Comparison of ENCODE assay signal across 9 cellular contexts in genomic region chr1:99005142-99005491, GRCh38. TPM values are rescaled to one million over a fixed set of nuclear protein-coding genes. Genes with fewer than 3 reads are reported as not detected.
DNase-seq lines count a peak whose midpoint lies in the region; ATAC-seq, FAIRE-seq and TF ChIP-seq lines count a peak whose summit lies in the region.
"Had no signal": no experiment of that assay in that cellular context is flagged by ENCODE, and none has a peak within 500 bp of the region (broad histone marks: within the 10 kb centered on the region; RNA-seq: fewer than 3 reads in every experiment).

No MANE protein-coding gene starts in this region.

- intact Hi-C loops in activated naive CD4-positive, alpha-beta T cell treated with anti-CD3 and anti-CD28 coated beads for 36 hours (cut with micrococcal nuclease), result no loop called here
- intact Hi-C loops in kidney (cut with DNase I), result no loop called here

- TF ChIP-seq EP300 in tibial nerve (IDR thresholded peaks at IDR 0.05), result no peak

- H3K9me3 Mint-ChIP-seq in activated naive CD4-positive, alpha-beta T cell treated with anti-CD3 and anti-CD28 coated beads for 36 hours, result no peaks in the 10 kb centered on the region

- no peaks in the 10 kb centered on the region for H3K36me3 Mint-ChIP-seq in activated naive CD4-positive, alpha-beta T cell treated with anti-CD3 and anti-CD28 coated beads for 36 hours (ENCODE audit: low read depth)

- H3K27ac ChIP-seq in kidney (ENCODE audit: low read depth in 2 of 2, low read length in 2 of 2) (no peak overlapping the region), tibial nerve (no peak overlapping the region)

- no peak for DNase-seq in activated naive CD4-positive, alpha-beta T cell treated with anti-CD3 and anti-CD28 coated beads for 36 hours
- no peak for DNase-seq in activated naive CD4-positive, alpha-beta T cell treated with anti-CD3 and anti-CD28 coated beads, Interleukin-2, amount 50 U/mL, for 16 hours
- DNase-seq in astrocyte of the hippocampus (ENCODE audit: low read depth, low spot score) (peak; percentile 45), kidney (peak; percentile 51), tibial nerve (ENCODE audit: low spot score in 2 of 2) (no peak), NCI-H2171 treated with DMSO at 0.1 percent for 48 hours (lab: John Stamatoyannopoulos, UW) (no peak)
- DNase-seq in stimulated activated CD8-positive, alpha-beta memory T cell treated with anti-CD3 and anti-CD28 coated beads, Interleukin-4, amount 100 ng/mL, for 48 hours, result no peak

- H3K9ac ChIP-seq in kidney (ENCODE audit: low read length in 2 of 2), result no peak overlapping the region

- H3K4me1 Mint-ChIP-seq in activated naive CD4-positive, alpha-beta T cell treated with anti-CD3 and anti-CD28 coated beads for 36 hours (ENCODE audit: low read depth), result peaks cover 5% of the 10 kb centered on the region

- no peak for FAIRE-seq in kidney (lab: Jason Lieb, UNC)

- CTCF ChIA-PET in activated naive CD4-positive, alpha-beta T cell treated with anti-CD3 and anti-CD28 coated beads for 36 hours (lab: Charles Lee), result interaction anchor here (0.7 kb wide), 1 partner anchor 1567 kb away, joined by 3 read pairs; no protein-coding TSS in a partner anchor

- H3K36me3 ChIP-seq in kidney (ENCODE audit: control insufficient read depth in 1 of 2, insufficient read depth in 2 of 2, low read length in 2 of 2) (no peaks in the 10 kb centered on the region), tibial nerve (no peaks in the 10 kb centered on the region)

- peak overlapping the region in 1 of 2 donors; percentile 41 for H3K4me3 ChIP-seq in kidney (ENCODE audit: low read length in 2 of 2)
- H3K4me3 ChIP-seq in tibial nerve, result peak overlapping the region; percentile 17 to 54 (median 27)

- TF ChIP-seq POLR2A in tibial nerve (IDR thresholded peaks at IDR 0.05), result no peak

- no peak overlapping the region for H3K27ac Mint-ChIP-seq in activated naive CD4-positive, alpha-beta T cell treated with anti-CD3 and anti-CD28 coated beads for 36 hours

- TF ChIP-seq CTCF in kidney (IDR thresholded peaks at IDR 0.05; ENCODE audit: borderline replicate concordance, extremely low read depth, insufficient read depth) (no peak), tibial nerve (IDR thresholded peaks at IDR 0.05) (no peak)

- peaks cover 34% of the 10 kb centered on the region for H3K27me3 Mint-ChIP-seq in activated naive CD4-positive, alpha-beta T cell treated with anti-CD3 and anti-CD28 coated beads for 36 hours (ENCODE audit: low read depth)

- H3K4me1 ChIP-seq in kidney (ENCODE audit: control insufficient read depth in 1 of 2, insufficient read depth in 1 of 2, low read depth in 1 of 2, low read length in 2 of 2), result peaks cover 0 to 5% of the 10 kb centered on the region in 2 donors
- peaks cover 0 to 18% (median 5%) of the 10 kb centered on the region in 4 donors for H3K4me1 ChIP-seq in tibial nerve

- 0 to 1% methylated on average over 20 of the region's 20 CpGs for WGBS in tibial nerve, 2 donors

- no peak for ATAC-seq in HG02798 (IDR thresholded peaks at IDR 0.05; ENCODE audit: poor library complexity, unreplicated experiment)

- H3K9me3 ChIP-seq in kidney (ENCODE audit: control insufficient read depth in 1 of 2, low read length in 2 of 2) (no peaks in the 10 kb centered on the region), tibial nerve (no peaks in the 10 kb centered on the region)

- peak overlapping the region; percentile 57 for H3K4me3 Mint-ChIP-seq in activated naive CD4-positive, alpha-beta T cell treated with anti-CD3 and anti-CD28 coated beads for 36 hours

- peaks cover 0 to 55% of the 10 kb centered on the region in 2 donors for H3K27me3 ChIP-seq in tibial nerve

RNA-seq across cellular contexts. Expression of gene PLPPR5, which starts 0.5 kb away (rescaled TPM):
- total RNA-seq in activated naive CD4-positive, alpha-beta T cell treated with anti-CD3 and anti-CD28 coated beads for 36 hours, result not detected
- 0.09 TPM for total RNA-seq in kidney
- not detected for polyA plus RNA-seq in kidney (ENCODE audit: insufficient read depth, low read depth, low replicate concordance)
- total RNA-seq in tibial nerve, result under 1 TPM in 1 of 4 donors, not detected in 3; 0.20 TPM
- total RNA-seq: left lobe of liver had no signal

Comparison
In these comparisons a context has a peak if more than half of its experiments do, and no peak if none do; other contexts are left out.
1. DNase-seq: peak in astrocyte of the hippocampus (single experiment) and kidney (single experiment); none in activated naive CD4-positive, alpha-beta T cell treated with anti-CD3 and anti-CD28 coated beads for 36 hours (single experiment), activated naive CD4-positive, alpha-beta T cell treated with anti-CD3 and anti-CD28 coated beads, Interleukin-2, amount 50 U/mL, for 16 hours (single experiment), tibial nerve (0 of 2), NCI-H2171 treated with DMSO at 0.1 percent for 48 hours (single experiment) and stimulated activated CD8-positive, alpha-beta memory T cell treated with anti-CD3 and anti-CD28 coated beads, Interleukin-4, amount 100 ng/mL, for 48 hours (single experiment).